In the genomic region with DNA sequence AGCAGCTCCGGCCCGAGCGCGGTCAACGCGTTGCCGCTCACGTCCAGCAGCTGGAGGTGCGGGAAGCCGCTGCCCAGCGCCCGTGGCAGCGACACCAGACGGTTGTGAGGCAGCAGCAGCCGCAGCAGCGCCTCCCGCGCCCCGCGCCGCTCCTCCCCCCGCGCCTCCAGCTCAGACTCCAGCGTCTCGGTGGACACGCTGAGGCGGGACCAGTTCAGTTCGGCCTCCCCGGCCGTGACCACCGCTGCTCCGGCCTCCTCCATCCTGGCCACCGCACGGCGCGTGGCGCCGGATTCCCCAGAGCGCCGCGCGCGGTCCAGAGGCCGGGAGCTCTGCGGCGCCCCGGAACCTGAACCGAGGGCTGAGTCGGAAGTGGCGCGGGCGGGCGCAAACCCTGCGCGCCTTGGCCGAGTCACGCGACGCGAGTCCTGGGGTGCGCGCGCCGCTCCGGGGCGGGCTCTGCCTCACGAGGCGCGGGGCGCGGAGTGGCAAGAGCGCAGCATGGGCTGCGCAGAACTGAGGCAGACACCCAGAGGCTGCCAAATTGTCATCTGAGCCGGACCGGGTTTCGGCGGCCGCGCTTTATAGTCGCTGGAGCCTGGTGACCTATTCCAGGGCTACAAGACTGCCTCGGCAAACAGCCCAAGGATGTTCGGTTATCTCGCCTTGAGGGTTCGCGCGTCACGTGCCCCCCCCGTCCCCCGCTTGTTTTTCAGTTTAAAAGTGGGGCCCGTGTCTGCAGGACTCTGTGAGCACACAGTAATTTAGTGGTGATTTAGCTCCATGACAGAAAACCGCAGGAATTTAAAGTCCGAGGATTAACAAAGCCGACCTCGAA, we compare ENCODE assay signal across 8 cellular contexts. TPM values are rescaled to one million over a fixed set of nuclear protein-coding genes. Genes with fewer than 3 reads are reported as not detected.
DNase-seq lines count a peak whose midpoint lies in the region; ATAC-seq and TF ChIP-seq lines count a peak whose summit lies in the region.

A gene (minus strand): TSS at position 374 of the 838 bp plus-strand sequence. CDS start 111 bp downstream, at position 263.

- H3K27ac Mint-ChIP-seq in CD4-positive, alpha-beta memory T cell, result peak within 1 kb of the TSS; percentile 87 to 96 (median 92)

- peaks cover 46% of the 10 kb centered on the region for H3K4me1 ChIP-seq in CD4-positive, alpha-beta memory T cell (ENCODE audit: insufficient read depth, low read length)
- peaks cover 0 to 25% (median 11%) of the 10 kb centered on the region in 4 donors for H3K4me1 ChIP-seq in right lobe of liver

- H3K27me3 ChIP-seq in CD4-positive, alpha-beta memory T cell (ENCODE audit: insufficient read depth, low read length), result no peaks in the 10 kb centered on the region
- H3K27me3 ChIP-seq in right lobe of liver, result no peaks in the 10 kb centered on the region

- no peaks in the 10 kb centered on the region for H3K36me3 ChIP-seq in CD4-positive, alpha-beta memory T cell (ENCODE audit: insufficient read depth, low read length)
- no peaks in the 10 kb centered on the region for H3K36me3 ChIP-seq in right lobe of liver

- H3K9me3 Mint-ChIP-seq in CD4-positive, alpha-beta memory T cell, result no peaks in the 10 kb centered on the region

- H3K4me3 Mint-ChIP-seq in CD4-positive, alpha-beta memory T cell, result peak within 1 kb of the TSS; percentile 88 to 95 (median 93)

- peak in 2 of 4 donors; percentile 41 to 44 for TF ChIP-seq CTCF in right lobe of liver (IDR thresholded peaks at IDR 0.05)

- POLR2A ChIA-PET in CD4-positive, alpha-beta memory T cell (lab: Charles Lee; ENCODE audit: partially characterized antibody), result interaction anchor here (0.6 to 3.8 kb wide), 24 partner anchors 8 to 1054 kb away, joined by 3 to 47 read pairs (median 4); a partner anchor contains a TSS

- H3K36me3 Mint-ChIP-seq in CD4-positive, alpha-beta memory T cell, result peaks cover 0 to 12% of the 10 kb centered on the region in 2 donors

- ATAC-seq in GM19438 (IDR thresholded peaks at IDR 0.05; ENCODE audit: low read depth, unreplicated experiment) (peak; percentile 80), HG03571 (IDR thresholded peaks at IDR 0.05; ENCODE audit: unreplicated experiment) (peak; percentile 88), right lobe of liver (peak; percentile 82 to 95 (median 90))

- H3K27me3 Mint-ChIP-seq in CD4-positive, alpha-beta memory T cell, result peaks cover 2% of the 10 kb centered on the region in 2 donors

- no peaks in the 10 kb centered on the region for H3K9me3 ChIP-seq in CD4-positive, alpha-beta memory T cell (ENCODE audit: control insufficient read depth in 1 of 2, low read length in 2 of 2)
- no peaks in the 10 kb centered on the region for H3K9me3 ChIP-seq in right lobe of liver

- TF ChIP-seq POLR2A in right lobe of liver (IDR thresholded peaks at IDR 0.05), result peak; percentile 93

- peak within 1 kb of the TSS; percentile 77 for H3K27ac ChIP-seq in CD4-positive, alpha-beta memory T cell (ENCODE audit: low read depth, low read length)
- peak within 1 kb of the TSS; percentile 76 to 93 (median 90) for H3K27ac ChIP-seq in right lobe of liver

- H3K4me3 ChIP-seq in CD4-positive, alpha-beta memory T cell (ENCODE audit: low read length in 2 of 2), result peak within 1 kb of the TSS; percentile 67 to 91
- H3K4me3 ChIP-seq in right lobe of liver, result peak within 1 kb of the TSS; percentile 67 to 93 (median 84)

- WGBS in right lobe of liver (ENCODE audit: insufficient coverage, low coverage, low lambda C conversion rate, missing lambda C conversion rate), result 0% methylated on average over 4 of the region's 94 CpGs

- peaks cover 36 to 50% (median 43%) of the 10 kb centered on the region in 4 donors for H3K4me1 Mint-ChIP-seq in CD4-positive, alpha-beta memory T cell

- peak; percentile 86 to 93 (median 93) for DNase-seq in CD4-positive, alpha-beta memory T cell
- peak; percentile 45 for DNase-seq in NCI-H748 treated with DMSO at 0.1 percent for 48 hours (lab: John Stamatoyannopoulos, UW)
- peak; percentile 81 to 83 for DNase-seq in activated CD4-positive, alpha-beta T cell treated with anti-CD3 and anti-CD28 coated beads, Interleukin-2, amount 50 U/mL, for 4 hours
- DNase-seq in dermis microvascular lymphatic vessel endothelial cell (ENCODE audit: low read depth in 2 of 2), result peak; percentile 36 to 89
- peak; percentile 88 to 92 (median 92) for DNase-seq in right lobe of liver
- DNase-seq in stimulated activated CD4-positive, alpha-beta T cell treated with anti-CD3 and anti-CD28 coated beads, Interleukin-4, amount 100 ng/mL, for 4 hours, result peak; percentile 85 to 91

- intact Hi-C loops in CD4-positive, alpha-beta memory T cell (cut with micrococcal nuclease), result loop anchor here (1.0 to 10.0 kb wide), 8 partner anchors 68 to 884 kb away; a partner anchor contains a TSS
- intact Hi-C loops in right lobe of liver (cut with DNase I), result no loop called here

- CTCF ChIA-PET in CD4-positive, alpha-beta memory T cell (lab: Charles Lee; ENCODE audit: partially characterized antibody), result interaction anchor here (0.9 to 4.5 kb wide), 15 partner anchors 9 to 1125 kb away, joined by 3 to 21 read pairs (median 4); a partner anchor contains a TSS

RNA-seq across cellular contexts. Expression of the gene that starts here (rescaled TPM):
- total RNA-seq in CD4-positive, alpha-beta memory T cell, result 10 to 100 TPM; 23.0 to 23.6 TPM
- 1 to 10 TPM; 6.0 to 8.8 TPM for polyA plus RNA-seq in CD4-positive, alpha-beta memory T cell
- total RNA-seq in dermis microvascular lymphatic vessel endothelial cell (9.2 and 10.1 TPM in 2 replicates), right lobe of liver (10 to 100 TPM in 4 of 6 experiments, 1 to 10 TPM in 2; 7.0 to 18.7 (median 10.3) TPM)

Comparison
In these comparisons a context has a peak if more than half of its experiments do, and no peak if none do; other contexts are left out.
1. Peak in every context shown above with its lines: DNase-seq, ATAC-seq, H3K4me3 ChIP-seq and H3K27ac ChIP-seq.